8 cellular contexts compared by ENCODE assay signal in genomic region chr18:36130883-36131653, GRCh38. TPM values are rescaled to one million over a fixed set of nuclear protein-coding genes. Genes with fewer than 3 reads are reported as not detected.
A peak's percentile ranks its signal among the peaks of the same experiment; 100 is the strongest.
DNase-seq lines count a peak whose midpoint lies in the region; ATAC-seq and TF ChIP-seq lines count a peak whose summit lies in the region.

No MANE protein-coding gene starts in this region.

- H3K36me3 Mint-ChIP-seq in CD4-positive, alpha-beta T cell (ENCODE audit: low read depth): peaks cover 60% of the 10 kb centered on the region
- H3K36me3 Mint-ChIP-seq in dendritic cell treated with granulocyte-macrophage colony-stimulating factor and Interleukin-4, amounts not matched to agents 40 ng/mL and 50 ng/mL, for 4 days (ENCODE audit: low read depth): peaks cover 40% of the 10 kb centered on the region
- peaks cover 4% of the 10 kb centered on the region for H3K36me3 Mint-ChIP-seq in neural crest cell (ENCODE audit: low read depth)

- peaks cover 68% of the 10 kb centered on the region for H3K4me1 ChIP-seq in Loucy (ENCODE audit: insufficient read depth, low read length, poor library complexity, severe bottlenecking)

- H3K27ac ChIP-seq in CD4-positive, alpha-beta T cell (ENCODE audit: low read depth, low read length): no peak overlapping the region

- no peak for TF ChIP-seq CTCF in CD4-positive, alpha-beta T cell (IDR thresholded peaks at IDR 0.05)
- TF ChIP-seq CTCF in Loucy (conservative IDR thresholded peaks at IDR 0.05; ENCODE audit: low read length) (no peak), neural crest cell (conservative IDR thresholded peaks at IDR 0.05) (no peak)

- H3K9me3 ChIP-seq in CD4-positive, alpha-beta T cell (ENCODE audit: control insufficient read depth, low read length): no peaks in the 10 kb centered on the region
- no peaks in the 10 kb centered on the region for H3K9me3 ChIP-seq in Loucy (ENCODE audit: insufficient read depth, low read depth, low read length)

- H3K4me3 Mint-ChIP-seq in CD4-positive, alpha-beta T cell: peak overlapping the region; percentile 95
- H3K4me3 Mint-ChIP-seq in dendritic cell treated with granulocyte-macrophage colony-stimulating factor and Interleukin-4, amounts not matched to agents 40 ng/mL and 50 ng/mL, for 4 days: peak overlapping the region; percentile 94
- peak overlapping the region; percentile 99 for H3K4me3 Mint-ChIP-seq in neural crest cell

- no peaks in the 10 kb centered on the region for H3K9me2 ChIP-seq in Loucy (replicated peaks; ENCODE audit: low read depth, low read length)

- no peaks in the 10 kb centered on the region for H3K27me3 Mint-ChIP-seq in CD4-positive, alpha-beta T cell
- no peaks in the 10 kb centered on the region for H3K27me3 Mint-ChIP-seq in dendritic cell treated with granulocyte-macrophage colony-stimulating factor and Interleukin-4, amounts not matched to agents 40 ng/mL and 50 ng/mL, for 4 days
- no peaks in the 10 kb centered on the region for H3K27me3 Mint-ChIP-seq in neural crest cell (ENCODE audit: low read depth)

- CTCF ChIA-PET in CD4-positive, alpha-beta T cell (lab: Charles Lee): no interaction called here

- H3K9ac ChIP-seq in Loucy (ENCODE audit: low read depth, low read length, poor library complexity, severe bottlenecking): peak overlapping the region; percentile 98

- no peak for ATAC-seq in CD4-positive, alpha-beta T cell (ENCODE audit: poor library complexity)
- no peak for ATAC-seq in GM18861 (IDR thresholded peaks at IDR 0.05; ENCODE audit: unreplicated experiment)

- H3K79me2 ChIP-seq in Loucy (ENCODE audit: insufficient read depth, low read length): peaks cover 90% of the 10 kb centered on the region

- peaks cover 73% of the 10 kb centered on the region for H3K4me1 Mint-ChIP-seq in CD4-positive, alpha-beta T cell (ENCODE audit: low read depth)
- H3K4me1 Mint-ChIP-seq in dendritic cell treated with granulocyte-macrophage colony-stimulating factor and Interleukin-4, amounts not matched to agents 40 ng/mL and 50 ng/mL, for 4 days (ENCODE audit: low read depth): peaks cover 40% of the 10 kb centered on the region
- H3K4me1 Mint-ChIP-seq in neural crest cell: peaks cover 41% of the 10 kb centered on the region

- POLR2A ChIA-PET in CD4-positive, alpha-beta T cell (lab: Charles Lee): interaction anchor here (0.8 to 3.2 kb wide), 6 partner anchors 12 to 161 kb away, joined by 4 to 29 read pairs (median 5); partner anchors contain the start of genes RMP24 and RPRD1A

- H2AFZ ChIP-seq in Loucy (ENCODE audit: low read length): no peak overlapping the region

- H3K4me2 ChIP-seq in Loucy (ENCODE audit: low read depth, low read length, poor library complexity, severe bottlenecking): peak overlapping the region; percentile 95

- H3K27ac Mint-ChIP-seq in CD4-positive, alpha-beta T cell: peak overlapping the region; percentile 98
- peak overlapping the region; percentile 99 for H3K27ac Mint-ChIP-seq in dendritic cell treated with granulocyte-macrophage colony-stimulating factor and Interleukin-4, amounts not matched to agents 40 ng/mL and 50 ng/mL, for 4 days
- no peak overlapping the region for H3K27ac Mint-ChIP-seq in neural crest cell (ENCODE audit: unreplicated experiment)

- no peaks in the 10 kb centered on the region for H3F3A ChIP-seq in Loucy (ENCODE audit: low read depth)

- no peak for DNase-seq in CD4-positive, alpha-beta T cell
- no peak for DNase-seq in neural crest cell (ENCODE audit: low read depth, low spot score)
- no peak for DNase-seq in NCI-H226
- no peak for DNase-seq in stimulated activated CD4-positive, alpha-beta T cell treated with anti-CD3 and anti-CD28 coated beads, Interleukin-4, amount 100 ng/mL, for 4 hours
- DNase-seq in cortex of kidney (lab: John Stamatoyannopoulos, UW): no peak

- H3K27me3 ChIP-seq in CD4-positive, alpha-beta T cell (ENCODE audit: control insufficient read depth, insufficient read depth, low read length): no peaks in the 10 kb centered on the region
- no peaks in the 10 kb centered on the region for H3K27me3 ChIP-seq in Loucy (ENCODE audit: insufficient read depth, low read length, poor library complexity, severe bottlenecking)

- intact Hi-C loops in CD4-positive, alpha-beta T cell (cut with DNase I, micrococcal nuclease): loop anchor here in 1 of 2 experiments (2.0 to 5.0 kb wide), 3 partner anchors 156 to 1094 kb away; partner anchors contain the start of gene ZNF24
- intact Hi-C loops in dendritic cell treated with granulocyte-macrophage colony-stimulating factor and Interleukin-4, amounts not matched to agents 40 ng/mL and 50 ng/mL, for 4 days (cut with micrococcal nuclease): loop anchor here (10.0 kb wide), 1 partner anchor 116 kb away; no protein-coding TSS in a partner anchor

- peak overlapping the region; percentile 91 for H3K4me3 ChIP-seq in Loucy (ENCODE audit: low read length, poor library complexity, severe bottlenecking)

- peaks cover 64% of the 10 kb centered on the region for H4K20me1 ChIP-seq in Loucy (ENCODE audit: insufficient read depth, low read length, poor library complexity, severe bottlenecking)

- H3K36me3 ChIP-seq in Loucy (ENCODE audit: insufficient read depth, low read length): peaks cover 2% of the 10 kb centered on the region; the same call in 1 of the 2 replicates

- no peaks in the 10 kb centered on the region for H3K9me3 Mint-ChIP-seq in CD4-positive, alpha-beta T cell
- no peaks in the 10 kb centered on the region for H3K9me3 Mint-ChIP-seq in dendritic cell treated with granulocyte-macrophage colony-stimulating factor and Interleukin-4, amounts not matched to agents 40 ng/mL and 50 ng/mL, for 4 days
- H3K9me3 Mint-ChIP-seq in neural crest cell: no peaks in the 10 kb centered on the region

RNA-seq across cellular contexts. Expression of gene ELP2, which starts 1.4 kb away (rescaled TPM):
- 100 to 1,000 TPM; 200 to 206 TPM for total RNA-seq in CD4-positive, alpha-beta T cell
- total RNA-seq in neural crest cell: 80.4 and 94.1 TPM in 2 replicates

RNA-seq across cellular contexts. Expression of gene SLC39A6, which starts 1.9 kb away (rescaled TPM):
- total RNA-seq in CD4-positive, alpha-beta T cell: 10 to 100 TPM; 10.6 to 11.0 TPM
- total RNA-seq in neural crest cell: 101 TPM in 2 replicates

RNA-seq across cellular contexts. Expression of gene MOCOS, which starts 56.2 kb away (rescaled TPM):
- total RNA-seq in CD4-positive, alpha-beta T cell: not detected
- total RNA-seq in neural crest cell: 2.6 TPM in 2 replicates
